In the genomic region with DNA sequence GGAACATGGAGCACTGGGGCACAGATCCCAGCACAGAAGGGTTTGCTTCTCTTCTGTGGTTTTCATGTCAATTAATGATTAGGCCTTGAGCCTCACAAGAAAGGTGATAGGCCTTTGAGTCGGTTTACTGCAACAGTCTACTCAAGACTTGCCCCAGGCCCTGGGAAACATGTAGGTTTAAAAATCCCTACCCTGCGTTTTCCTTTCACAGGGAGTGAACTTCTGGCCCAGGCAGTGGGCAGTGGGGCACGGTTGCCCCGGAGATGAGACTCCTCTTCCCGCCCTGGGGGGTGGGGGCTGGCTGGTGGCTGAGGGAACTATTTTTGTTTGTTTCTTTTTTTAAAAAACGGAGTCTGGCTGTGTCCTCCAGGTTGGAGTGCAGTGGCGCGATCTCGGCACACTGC, we compare ENCODE assay signal across 8 cellular contexts. TPM values are rescaled to one million over a fixed set of nuclear protein-coding genes. Genes with fewer than 3 reads are reported as not detected.
DNase-seq lines count a peak whose midpoint lies in the region; ATAC-seq and TF ChIP-seq lines count a peak whose summit lies in the region.

No MANE protein-coding gene starts in this region.

- H3K4me1 ChIP-seq in effector memory CD4-positive, alpha-beta T cell (ENCODE audit: control insufficient read depth, insufficient read depth, low read length, poor library complexity, severe bottlenecking) = peaks cover 4% of the 10 kb centered on the region
- peaks cover 31% of the 10 kb centered on the region in 2 donors for H3K4me1 ChIP-seq in neuronal stem cell (ENCODE audit: control insufficient read depth in 2 of 2, insufficient read depth in 1 of 2, low read depth in 1 of 2, low read length in 2 of 2)

- H2BK15ac ChIP-seq in neuronal stem cell (ENCODE audit: low read length) = no peak overlapping the region

- no peak overlapping the region for H2AK5ac ChIP-seq in neuronal stem cell (ENCODE audit: low read depth, low read length)

- no peak overlapping the region for H3K4ac ChIP-seq in neuronal stem cell (ENCODE audit: low read length)

- no peak overlapping the region for H3K14ac ChIP-seq in neuronal stem cell (ENCODE audit: low read length)

- H3K79me1 ChIP-seq in neuronal stem cell (ENCODE audit: low read depth, low read length) = peaks cover 9% of the 10 kb centered on the region

- no peaks in the 10 kb centered on the region for H3K36me3 ChIP-seq in effector memory CD4-positive, alpha-beta T cell (ENCODE audit: control insufficient read depth, insufficient read depth, low read length)
- peaks cover 4 to 20% of the 10 kb centered on the region in 2 donors for H3K36me3 ChIP-seq in neuronal stem cell (replicated peaks in 1 of 2; ENCODE audit: control insufficient read depth in 2 of 2, insufficient read depth in 2 of 2, low read length in 2 of 2)

- intact Hi-C loops in posterior cingulate gyrus (cut with DNase I) = loop anchor here (5.0 kb wide), 2 partner anchors 57 to 108 kb away; no protein-coding TSS in a partner anchor

- no peaks in the 10 kb centered on the region for H3K27me3 ChIP-seq in effector memory CD4-positive, alpha-beta T cell (replicated peaks; ENCODE audit: control insufficient read depth, insufficient read depth, low read length, poor library complexity, severe bottlenecking)
- H3K27me3 ChIP-seq in neuronal stem cell (ENCODE audit: control insufficient read depth in 3 of 3, insufficient read depth in 3 of 3, low read depth in 1 of 3, low read length in 3 of 3) = no peaks in the 10 kb centered on the region

- no peak for TF ChIP-seq CTCF in omental fat pad (IDR thresholded peaks at IDR 0.05)

- H2BK12ac ChIP-seq in neuronal stem cell (ENCODE audit: low read length) = no peak overlapping the region

- no peak overlapping the region for H4K91ac ChIP-seq in neuronal stem cell (ENCODE audit: low read depth, low read length, poor library complexity)

- no peak overlapping the region for H3K9ac ChIP-seq in neuronal stem cell (ENCODE audit: low read depth, low read length, poor library complexity)

- H3K4me2 ChIP-seq in neuronal stem cell (ENCODE audit: insufficient read depth, low read length, poor library complexity, severe bottlenecking) = peak overlapping the region; percentile 47

- H2BK120ac ChIP-seq in neuronal stem cell (ENCODE audit: low read depth, low read length) = no peak overlapping the region

- no peak overlapping the region for H3K23ac ChIP-seq in neuronal stem cell (ENCODE audit: low read depth, low read length, poor library complexity)

- H3K4me3 ChIP-seq in effector memory CD4-positive, alpha-beta T cell (ENCODE audit: insufficient read depth, low read depth, low read length, poor library complexity, severe bottlenecking) = peak overlapping the region; percentile 75
- peak overlapping the region in 1 of 2 donors; percentile 79 for H3K4me3 ChIP-seq in neuronal stem cell (ENCODE audit: low read length in 2 of 2)

- H3K18ac ChIP-seq in neuronal stem cell (ENCODE audit: low read length) = peak overlapping the region; percentile 76

- DNase-seq in COLO668 (lab: John Stamatoyannopoulos, UW; ENCODE audit: unreplicated experiment) = peak; percentile 39
- peak; percentile 43 for DNase-seq in NCI-H69 (lab: John Stamatoyannopoulos, UW)
- DNase-seq in effector memory CD4-positive, alpha-beta T cell = no peak
- DNase-seq in neuronal stem cell (ENCODE audit: low spot score) = no peak
- DNase-seq in omental fat pad (ENCODE audit: low spot score) = no peak
- DNase-seq in NOMO-1 treated with dmso at 0.1 percent for 144 hours (lab: John Stamatoyannopoulos, UW; ENCODE audit: unreplicated experiment) = no peak
- no peak for DNase-seq in posterior cingulate gyrus

- no CpG with 5 or more reads among the region's 9 CpGs for WGBS in neuronal stem cell (ENCODE audit: extremely low coverage in 2 of 2, insufficient read length in 2 of 2, insufficient replicate concordance in 1 of 2), 2 donors

- no peak for ATAC-seq in omental fat pad (ENCODE audit: low FRiP score)
- ATAC-seq in GM19324 (IDR thresholded peaks at IDR 0.05; ENCODE audit: low FRiP score, unreplicated experiment) = no peak

- no peak overlapping the region for H2BK5ac ChIP-seq in neuronal stem cell (ENCODE audit: low read length)

- H2AFZ ChIP-seq in neuronal stem cell (ENCODE audit: low read length) = peak overlapping the region; percentile 61

- H4K8ac ChIP-seq in neuronal stem cell (ENCODE audit: low read depth, low read length) = no peak overlapping the region

- H3K9me3 ChIP-seq in effector memory CD4-positive, alpha-beta T cell (ENCODE audit: control insufficient read depth, low read length) = no peaks in the 10 kb centered on the region
- H3K9me3 ChIP-seq in neuronal stem cell (replicated peaks in 1 of 2; ENCODE audit: control insufficient read depth in 2 of 2, insufficient read depth in 1 of 2, low read depth in 1 of 2, low read length in 2 of 2) = no peaks in the 10 kb centered on the region

- no peak overlapping the region for H3K27ac ChIP-seq in effector memory CD4-positive, alpha-beta T cell (ENCODE audit: insufficient read depth, low read length, poor library complexity, severe bottlenecking)
- no peak overlapping the region for H3K27ac ChIP-seq in neuronal stem cell (replicated peaks; ENCODE audit: low read length)

RNA-seq across cellular contexts. Expression of gene SPATA13, which starts 0.6 kb away (rescaled TPM):
- 13.0 TPM for polyA plus RNA-seq in neuronal stem cell (2013, experiment 1 of 2)
- polyA plus RNA-seq in neuronal stem cell (2013, experiment 2 of 2) = 13.3 TPM
- total RNA-seq in omental fat pad = 10 to 100 TPM in 3 of 4 donors, 1 to 10 TPM in 1; 9.0 to 46.0 (median 18.7) TPM

Comparison
In these comparisons a context has a peak if more than half of its experiments do, and no peak if none do; other contexts are left out.
1. DNase-seq: peak in COLO668 (single experiment) and NCI-H69 (single experiment); none in effector memory CD4-positive, alpha-beta T cell (0 of 3), neuronal stem cell (single experiment), omental fat pad (single experiment), NOMO-1 treated with dmso at 0.1 percent for 144 hours (single experiment) and posterior cingulate gyrus (0 of 10).